ENCODE assay signal across 9 cellular contexts in the genomic region with DNA sequence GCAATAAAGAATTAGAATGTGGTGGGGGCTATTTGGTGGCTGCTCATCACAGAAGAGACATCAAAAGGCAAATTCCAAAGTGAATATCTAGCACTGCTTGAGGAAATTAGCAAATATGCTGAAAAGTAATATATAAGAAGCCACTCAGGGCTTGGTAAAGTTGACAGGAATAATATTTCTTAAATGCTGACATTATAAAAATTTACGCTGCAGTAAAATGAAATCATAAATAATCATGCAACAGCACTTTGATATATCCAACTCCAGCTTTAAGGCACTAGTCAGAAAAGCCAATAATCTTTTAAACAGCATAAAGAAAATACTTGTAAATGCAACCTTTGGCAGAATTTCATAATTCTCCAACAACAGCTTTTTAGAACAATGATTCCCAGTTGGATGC.
"Had no signal": no experiment of that assay in that cellular context is flagged by ENCODE, and none has a peak within 500 bp of the region (broad histone marks: within the 10 kb centered on the region; RNA-seq: fewer than 3 reads in every experiment).

No MANE protein-coding gene starts in this region.

- H3K4me1 ChIP-seq: HAP-1 had no signal

- H3K27ac ChIP-seq: GM23248, HL-60 had no signal

- DNase-seq: GM23248, GOT3, H7, HFFc6, IMR-90, KBM-7 had no signal

- H2AFZ ChIP-seq: GM23248 had no signal

- H3K4me3 ChIP-seq: GM23248, HAP-1 had no signal

- H3K9me3 ChIP-seq: HAP-1 had no signal

- ATAC-seq: HCT116 had no signal

- H3K9ac ChIP-seq: GM23248 had no signal

- H3K36me3 ChIP-seq: HAP-1 had no signal
